ENCODE assay signal across 8 cellular contexts in the genomic region with DNA sequence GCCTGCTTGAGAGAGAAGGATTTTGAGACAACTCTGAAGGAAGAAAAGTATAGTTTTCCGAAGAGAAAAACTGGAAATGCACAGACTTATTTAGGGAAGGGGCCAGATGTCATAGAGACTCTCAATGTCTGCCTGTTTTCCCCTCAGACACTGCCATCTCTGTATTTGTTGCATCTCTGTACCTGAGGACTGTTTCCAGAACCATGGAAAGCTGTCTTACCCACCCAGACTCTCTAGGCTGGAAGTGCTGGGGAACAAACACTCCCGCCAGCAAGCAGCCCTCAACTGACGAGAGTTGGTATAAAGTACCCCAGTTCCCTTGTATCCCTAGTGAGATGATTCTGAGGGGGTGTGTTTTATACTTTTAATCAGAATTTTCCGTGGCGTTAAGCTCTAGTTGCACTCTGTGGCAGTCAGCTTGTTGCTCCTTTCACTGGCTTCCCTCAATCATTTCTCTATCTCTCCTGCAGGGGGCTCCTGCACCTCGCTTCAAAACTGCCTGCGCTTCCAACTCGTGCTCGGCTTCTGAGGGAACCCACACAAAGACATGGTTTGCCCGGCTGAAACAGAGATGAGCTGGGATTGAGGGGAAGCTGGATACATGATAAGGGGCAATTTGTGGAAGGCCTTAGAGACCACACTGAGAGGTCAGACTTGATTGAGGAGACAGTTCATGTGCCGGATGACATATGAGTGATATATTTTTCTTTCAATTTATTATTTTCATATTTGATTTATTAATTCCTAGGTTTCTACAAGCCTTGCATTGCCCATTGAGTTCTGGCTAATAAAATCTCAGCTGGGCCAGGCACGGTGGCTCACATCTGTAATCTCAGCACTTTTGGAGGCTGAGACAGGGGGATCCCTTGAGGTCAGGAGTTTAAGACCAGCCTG.
DNase-seq lines count a peak whose midpoint lies in the region; ATAC-seq, FAIRE-seq and TF ChIP-seq lines count a peak whose summit lies in the region.

No MANE protein-coding gene starts in this region.

- H3K4me3 ChIP-seq in neutrophil (ENCODE audit: low read depth in 1 of 2, low read length in 1 of 2), result no peak overlapping the region

- H3K27ac ChIP-seq in neutrophil (no peak overlapping the region), substantia nigra (ENCODE audit: low read depth, low read length, poor library complexity, severe bottlenecking) (no peak overlapping the region)

- no peaks in the 10 kb centered on the region for H3K4me1 ChIP-seq in neutrophil (ENCODE audit: control insufficient read depth in 1 of 2, insufficient read depth in 1 of 2, low read depth in 1 of 2, low read length in 1 of 2)

- no peaks in the 10 kb centered on the region for H3K36me3 ChIP-seq in neutrophil

- H3K27me3 ChIP-seq in neutrophil, result peaks cover 35% of the 10 kb centered on the region

- H3K9me3 ChIP-seq in neutrophil, result no peaks in the 10 kb centered on the region

- ATAC-seq in GM18858 (IDR thresholded peaks at IDR 0.05; ENCODE audit: unreplicated experiment), result no peak

- peak; percentile 93 for DNase-seq in DMS53 treated with DMSO at 0.1 percent for 48 hours (lab: John Stamatoyannopoulos, UW; ENCODE audit: unreplicated experiment)
- peak; percentile 47 for DNase-seq in RCC 7860 (ENCODE audit: low spot score)
- peak; percentile 26 for DNase-seq in activated T-helper 1 cell treated with Interleukin-2 at 50 U/mL for 16 hours (ENCODE audit: low read depth)
- DNase-seq in fibroblast of the conjunctiva (ENCODE audit: low read depth), result peak; percentile 53
- peak in 43 of 49 donors; percentile 4 to 77 (median 47) for DNase-seq in substantia nigra (lab: John Stamatoyannopoulos, UW)

- TF ChIP-seq CTCF in LNCAP (IDR thresholded peaks at IDR 0.05), result peak; percentile 88
- peak; percentile 53 for TF ChIP-seq CTCF in neutrophil (IDR thresholded peaks at IDR 0.05)

- no peak for FAIRE-seq in RCC 7860 (lab: Jason Lieb, UNC)

Comparison
In these comparisons a context has a peak if more than half of its experiments do, and no peak if none do; other contexts are left out.
1. DNase-seq: peak in every context shown above with its lines; median percentile 93 in DMS53 treated with DMSO at 0.1 percent for 48 hours; 53 in fibroblast of the conjunctiva; 47 in RCC 7860; 47 in substantia nigra; 26 in activated T-helper 1 cell treated with Interleukin-2 at 50 U/mL for 16 hours.